6 cellular contexts compared by ENCODE assay signal in genomic region chr4:124910327-124910726, GRCh38.
"Had no signal": no experiment of that assay in that cellular context is flagged by ENCODE, and none has a peak within 500 bp of the region (broad histone marks: within the 10 kb centered on the region; RNA-seq: fewer than 3 reads in every experiment).

No MANE protein-coding gene starts in this region.

- H3K27ac ChIP-seq: HL-60 had no signal

- ATAC-seq: HepG2, K562 had no signal

- DNase-seq: IMR-90, KBM-7 had no signal

- H3K4me3 ChIP-seq: K562 had no signal

- FAIRE-seq: HepG2, HTR-8/SVneo, K562 had no signal
